In genomic region chr10:72085166-72085565, GRCh38 we compare ENCODE assay signal across 10 cellular contexts. TPM values are rescaled to one million over a fixed set of nuclear protein-coding genes. Genes with fewer than 3 reads are reported as not detected.
DNase-seq lines count a peak whose midpoint lies in the region; ATAC-seq and TF ChIP-seq lines count a peak whose summit lies in the region.
"Had no signal": no experiment of that assay in that cellular context is flagged by ENCODE, and none has a peak within 500 bp of the region (broad histone marks: within the 10 kb centered on the region; RNA-seq: fewer than 3 reads in every experiment).

No MANE protein-coding gene starts in this region.

- H3K4me3 Mint-ChIP-seq in activated CD8-positive, alpha-beta memory T cell treated with anti-CD3 and anti-CD28 coated beads, Interleukin-2, amount 10 ng/mL, durations not matched to agents 7 days and 5 days: peak overlapping the region; percentile 12
- peak overlapping the region in 3 of 5 experiments; percentile 1 to 47 (median 11) for H3K4me3 Mint-ChIP-seq in brain
- H3K4me3 Mint-ChIP-seq in stimulated activated memory B cell treated with anti-CD40 and anti-IgM and Interleukin-4, amounts not matched to agents 10 μg/mL and 1 μg/mL and 100 μg/mL, for 72 hours: no peak overlapping the region

- H3K36me3 Mint-ChIP-seq in activated CD8-positive, alpha-beta memory T cell treated with anti-CD3 and anti-CD28 coated beads, Interleukin-2, amount 10 ng/mL, durations not matched to agents 7 days and 5 days: peaks cover 17% of the 10 kb centered on the region
- no peaks in the 10 kb centered on the region for H3K36me3 Mint-ChIP-seq in brain
- no peaks in the 10 kb centered on the region for H3K36me3 Mint-ChIP-seq in stimulated activated memory B cell treated with anti-CD40 and anti-IgM and Interleukin-4, amounts not matched to agents 10 μg/mL and 1 μg/mL and 100 μg/mL, for 72 hours

- DNase-seq in activated CD8-positive, alpha-beta memory T cell treated with anti-CD3 and anti-CD28 coated beads, Interleukin-2, amount 10 ng/mL, durations not matched to agents 7 days and 5 days: no peak
- no peak for DNase-seq in activated CD8-positive, alpha-beta memory T cell treated with anti-CD3 and anti-CD28 coated beads for 24 hours
- DNase-seq in NCI-H82 treated with DMSO at 0.1 percent for 48 hours (lab: John Stamatoyannopoulos, UW; ENCODE audit: unreplicated experiment): peak; percentile 65
- no peak for DNase-seq in NOMO-1 treated with DMSO at 0.1 percent for 48 hours (lab: John Stamatoyannopoulos, UW; ENCODE audit: unreplicated experiment)
- no peak for DNase-seq in HuH-7 (ENCODE audit: low spot score)
- DNase-seq in SKM-1 (lab: John Stamatoyannopoulos, UW; ENCODE audit: unreplicated experiment): no peak
- DNase-seq: heart left ventricle; stimulated activated naive CD4-positive, alpha-beta T cell treated with Interleukin-2 at 50 U/mL for 16 hours had no signal

- TF ChIP-seq CTCF in brain (conservative IDR thresholded peaks at IDR 0.05): no peak

- no peaks in the 10 kb centered on the region for H3K9me3 Mint-ChIP-seq in activated CD8-positive, alpha-beta memory T cell treated with anti-CD3 and anti-CD28 coated beads, Interleukin-2, amount 10 ng/mL, durations not matched to agents 7 days and 5 days (ENCODE audit: low read depth)
- H3K9me3 Mint-ChIP-seq in brain: peaks cover 0 to 3% (median 0%) of the 10 kb centered on the region in 5 experiments
- H3K9me3 Mint-ChIP-seq in stimulated activated memory B cell treated with anti-CD40 and anti-IgM and Interleukin-4, amounts not matched to agents 10 μg/mL and 1 μg/mL and 100 μg/mL, for 72 hours: no peaks in the 10 kb centered on the region

- CTCF ChIA-PET in activated CD8-positive, alpha-beta memory T cell treated with anti-CD3 and anti-CD28 coated beads, Interleukin-2, amount 10 ng/mL, durations not matched to agents 7 days and 5 days (lab: Charles Lee): interaction anchor here (0.9 to 2.9 kb wide), 8 partner anchors 11 to 254 kb away, joined by 3 to 17 read pairs (median 4); no protein-coding TSS in a partner anchor

- H3K27ac Mint-ChIP-seq in activated CD8-positive, alpha-beta memory T cell treated with anti-CD3 and anti-CD28 coated beads, Interleukin-2, amount 10 ng/mL, durations not matched to agents 7 days and 5 days: peak overlapping the region; percentile 3
- H3K27ac Mint-ChIP-seq in brain: peak overlapping the region in 2 of 5 experiments; percentile 69 to 75
- H3K27ac Mint-ChIP-seq in stimulated activated memory B cell treated with anti-CD40 and anti-IgM and Interleukin-4, amounts not matched to agents 10 μg/mL and 1 μg/mL and 100 μg/mL, for 72 hours: peak overlapping the region; percentile 13

- ATAC-seq in activated CD8-positive, alpha-beta memory T cell treated with anti-CD3 and anti-CD28 coated beads, Interleukin-2, amount 10 ng/mL, durations not matched to agents 7 days and 5 days: no peak
- ATAC-seq in stimulated activated memory B cell treated with anti-CD40 and anti-IgM and Interleukin-4, amounts not matched to agents 10 μg/mL and 1 μg/mL and 100 μg/mL, for 72 hours: no peak
- ATAC-seq: heart left ventricle had no signal

- no peaks in the 10 kb centered on the region for H3K27me3 Mint-ChIP-seq in activated CD8-positive, alpha-beta memory T cell treated with anti-CD3 and anti-CD28 coated beads, Interleukin-2, amount 10 ng/mL, durations not matched to agents 7 days and 5 days
- peaks cover 39% of the 10 kb centered on the region for H3K27me3 Mint-ChIP-seq in brain
- no peaks in the 10 kb centered on the region for H3K27me3 Mint-ChIP-seq in stimulated activated memory B cell treated with anti-CD40 and anti-IgM and Interleukin-4, amounts not matched to agents 10 μg/mL and 1 μg/mL and 100 μg/mL, for 72 hours

- peaks cover 73% of the 10 kb centered on the region for H3K4me1 Mint-ChIP-seq in activated CD8-positive, alpha-beta memory T cell treated with anti-CD3 and anti-CD28 coated beads, Interleukin-2, amount 10 ng/mL, durations not matched to agents 7 days and 5 days
- H3K4me1 Mint-ChIP-seq in brain: peaks cover 58% of the 10 kb centered on the region
- H3K4me1 Mint-ChIP-seq in stimulated activated memory B cell treated with anti-CD40 and anti-IgM and Interleukin-4, amounts not matched to agents 10 μg/mL and 1 μg/mL and 100 μg/mL, for 72 hours: peaks cover 68% of the 10 kb centered on the region

RNA-seq across cellular contexts. Expression of gene SPOCK2, which starts 3.2 kb away (rescaled TPM):
- 100 to 1,000 TPM in 1 of 2 experiments, 10 to 100 TPM in 1; 51.9 to 127 TPM for total RNA-seq in activated CD8-positive, alpha-beta memory T cell treated with anti-CD3 and anti-CD28 coated beads, Interleukin-2, amount 10 ng/mL, durations not matched to agents 7 days and 5 days
- 189 TPM for polyA plus RNA-seq in brain (ENCODE audit: insufficient read depth, low read depth, low replicate concordance)
